In genomic region chr13:110361365-110361911, GRCh38 we compare ENCODE assay signal across 1 cellular context.
TF ChIP-seq lines count a peak whose summit lies in the region.

No MANE protein-coding gene starts in this region.

TF ChIP-seq in K562, 482 proteins besides CTCF, POLR2A, EP300 and RAD21:
- TF ChIP-seq POLR2B (IDR thresholded peaks at IDR 0.05; ENCODE audit: low read depth, partially characterized antibody) (no peak), RFX1 (IDR thresholded peaks at IDR 0.05) (0 out of 2 replicates have a peak, but pooled peaks have one; percentile 18)
